In the genomic region with DNA sequence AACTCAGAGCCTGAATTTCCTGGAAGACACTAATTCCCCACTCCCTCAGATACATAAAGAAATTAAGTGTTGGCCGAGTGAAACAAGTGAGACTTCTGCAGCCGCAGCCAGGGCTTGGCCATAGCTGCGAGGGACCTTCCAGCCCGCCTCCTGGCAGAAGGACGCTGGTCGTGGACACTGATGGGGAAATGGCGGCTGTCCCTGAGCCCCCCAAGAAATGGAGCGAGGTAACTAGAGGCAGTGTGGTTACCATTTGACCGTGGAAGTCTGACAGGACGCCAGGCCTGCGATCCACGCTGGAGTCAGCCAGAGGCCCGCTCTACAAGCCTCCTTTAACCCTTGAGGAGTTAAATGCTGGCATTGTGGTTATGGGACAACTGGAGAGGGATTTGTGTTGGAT, we compare ENCODE assay signal across 13 cellular contexts.
DNase-seq lines count a peak whose midpoint lies in the region; ATAC-seq and TF ChIP-seq lines count a peak whose summit lies in the region.
"Had no signal": no experiment of that assay in that cellular context is flagged by ENCODE, and none has a peak within 500 bp of the region (broad histone marks: within the 10 kb centered on the region; RNA-seq: fewer than 3 reads in every experiment).

No MANE protein-coding gene starts in this region.

- no peaks in the 10 kb centered on the region for H4K20me1 ChIP-seq in GM23248 (ENCODE audit: insufficient read depth)
- H4K20me1 ChIP-seq in SU-DHL-6 (ENCODE audit: low read depth, low read length), result no peaks in the 10 kb centered on the region
- H4K20me1 ChIP-seq in fibroblast of lung (ENCODE audit: control insufficient read depth, extremely low read depth, insufficient read depth, low read length), result no peaks in the 10 kb centered on the region

- H3K4me2 ChIP-seq in GM23248 (ENCODE audit: unreplicated experiment), result peak overlapping the region; percentile 5
- peak overlapping the region; percentile 75 for H3K4me2 ChIP-seq in SU-DHL-6 (ENCODE audit: low read depth, low read length, poor library complexity, severe bottlenecking)
- H3K4me2 ChIP-seq in fibroblast of lung (ENCODE audit: extremely low read depth, insufficient read depth, low read length), result peak overlapping the region; percentile 21
- H3K4me2 ChIP-seq: SK-N-SH had no signal

- no peak overlapping the region for H3K9ac ChIP-seq in GM23248
- H3K9ac ChIP-seq in SU-DHL-6 (ENCODE audit: low read length), result peak overlapping the region; percentile 46
- no peak overlapping the region for H3K9ac ChIP-seq in fibroblast of lung (ENCODE audit: insufficient read depth, low read length)
- H3K9ac ChIP-seq: SK-N-SH had no signal

- in situ Hi-C loops in GM23248 (cut with MboI), result no loop called here

- H3K4me1 ChIP-seq in GM23248 (ENCODE audit: insufficient read depth) (peaks cover 17% of the 10 kb centered on the region), fibroblast of lung (ENCODE audit: control insufficient read depth, extremely low read depth, insufficient read depth, low read length) (no peaks in the 10 kb centered on the region)

- H3K4me1 Mint-ChIP-seq in stimulated activated effector memory CD8-positive, alpha-beta T cell treated with anti-CD3 and anti-CD28 coated beads, Interleukin-12 subunit alpha, Interleukin-12 subunit beta, amount 100 ng/mL, for 72 hours, result peaks cover 64% of the 10 kb centered on the region

- H3K79me2 ChIP-seq in GM23248 (ENCODE audit: insufficient read depth) (no peaks in the 10 kb centered on the region), SU-DHL-6 (ENCODE audit: insufficient read depth, low read length) (peaks cover 78% of the 10 kb centered on the region), fibroblast of lung (ENCODE audit: control insufficient read depth, insufficient read depth, low read length) (no peaks in the 10 kb centered on the region)

- H3F3A ChIP-seq in GM23248 (ENCODE audit: insufficient read depth) (no peaks in the 10 kb centered on the region; the same call in 1 of the 2 replicates), SU-DHL-6 (ENCODE audit: insufficient read depth) (peaks cover 57% of the 10 kb centered on the region)

- peak overlapping the region; percentile 84 for H3K27ac Mint-ChIP-seq in stimulated activated effector memory CD8-positive, alpha-beta T cell treated with anti-CD3 and anti-CD28 coated beads, Interleukin-12 subunit alpha, Interleukin-12 subunit beta, amount 100 ng/mL, for 72 hours

- H3K9me2 ChIP-seq in GM23248 (ENCODE audit: insufficient read depth) (no peaks in the 10 kb centered on the region), SU-DHL-6 (replicated peaks; ENCODE audit: insufficient read depth, low read length) (no peaks in the 10 kb centered on the region)
- H3K9me2 ChIP-seq: SK-N-SH had no signal

- no peak overlapping the region for H3K4me3 Mint-ChIP-seq in stimulated activated effector memory CD8-positive, alpha-beta T cell treated with anti-CD3 and anti-CD28 coated beads, Interleukin-12 subunit alpha, Interleukin-12 subunit beta, amount 100 ng/mL, for 72 hours

- H3K9me3 ChIP-seq in GM23248 (ENCODE audit: low read depth), result no peaks in the 10 kb centered on the region
- no peaks in the 10 kb centered on the region for H3K9me3 ChIP-seq in SU-DHL-6 (ENCODE audit: insufficient read depth, low read length)
- H3K9me3 ChIP-seq in fibroblast of lung (ENCODE audit: control insufficient read depth, insufficient read depth, low read depth, low read length), result no peaks in the 10 kb centered on the region
- H3K9me3 ChIP-seq: gastroesophageal sphincter, SK-N-SH had no signal

- H3K27me3 ChIP-seq in GM23248 (replicated peaks; ENCODE audit: insufficient read depth) (no peaks in the 10 kb centered on the region), SU-DHL-6 (ENCODE audit: low read length) (no peaks in the 10 kb centered on the region), fibroblast of lung (ENCODE audit: control insufficient read depth, insufficient read depth, low read length) (no peaks in the 10 kb centered on the region)
- H3K27me3 ChIP-seq: gastroesophageal sphincter had no signal

- peaks cover 97% of the 10 kb centered on the region for H3K36me3 Mint-ChIP-seq in stimulated activated effector memory CD8-positive, alpha-beta T cell treated with anti-CD3 and anti-CD28 coated beads, Interleukin-12 subunit alpha, Interleukin-12 subunit beta, amount 100 ng/mL, for 72 hours

- peak overlapping the region; percentile 63 for H2AFZ ChIP-seq in GM23248
- no peak overlapping the region for H2AFZ ChIP-seq in SU-DHL-6 (ENCODE audit: low read depth, low read length, severe bottlenecking)
- no peak overlapping the region for H2AFZ ChIP-seq in fibroblast of lung (ENCODE audit: low read length)

- H3K27ac ChIP-seq in GM23248, result no peak overlapping the region
- H3K27ac ChIP-seq in SU-DHL-6 (ENCODE audit: low read depth, low read length), result peak overlapping the region; percentile 92
- H3K27ac ChIP-seq in fibroblast of lung (ENCODE audit: insufficient read depth, low read length), result no peak overlapping the region
- H3K27ac ChIP-seq: epithelial cell of prostate had no signal

- intact Hi-C loops in left colon (cut with DNase I, micrococcal nuclease), result no loop called here

- WGBS in GM23248 (ENCODE audit: low coverage in 1 of 2, low lambda C conversion rate in 2 of 2, missing lambda C conversion rate in 2 of 2), 2 experiments, result 24 to 25% methylated on average over 13 of the region's 13 CpGs

- peaks cover 1% of the 10 kb centered on the region for H3K9me3 Mint-ChIP-seq in stimulated activated effector memory CD8-positive, alpha-beta T cell treated with anti-CD3 and anti-CD28 coated beads, Interleukin-12 subunit alpha, Interleukin-12 subunit beta, amount 100 ng/mL, for 72 hours

- DNase-seq in GM23248 (no peak), fibroblast of lung (ENCODE audit: low read depth in 2 of 2) (no peak), left colon (no peak)
- no peak for DNase-seq in stimulated activated effector memory CD8-positive, alpha-beta T cell treated with anti-CD3 and anti-CD28 coated beads, Interleukin-12 subunit alpha, Interleukin-12 subunit beta, amount 100 ng/mL, for 72 hours (ENCODE audit: low spot score in 2 of 2)
- DNase-seq: activated CD4-positive, alpha-beta T cell treated with anti-CD3 and anti-CD28 coated beads for 4 hours; activated naive CD4-positive, alpha-beta T cell treated with anti-CD3 and anti-CD28 coated beads, Interleukin-2, amount 50 U/mL, for 16 hours; SK-N-SH; stimulated activated CD4-positive, alpha-beta T cell treated with anti-CD3 and anti-CD28 coated beads, Interleukin-2, amount 100 ng/mL, for 48 hours had no signal

- TF ChIP-seq CTCF in SU-DHL-6 (IDR thresholded peaks at IDR 0.05; ENCODE audit: insufficient read depth, low read length, poor library complexity, severe bottlenecking) (no peak), fibroblast of lung (conservative IDR thresholded peaks at IDR 0.05 in 1 of 2, IDR thresholded peaks at IDR 0.05 in 1 of 2; ENCODE audit: low read depth in 1 of 2, low read length in 2 of 2) (no peak)

- H3K4me3 ChIP-seq in GM23248 (no peak overlapping the region), SU-DHL-6 (ENCODE audit: insufficient read depth, low read length, poor library complexity, severe bottlenecking) (no peak overlapping the region), fibroblast of lung (replicated peaks in 1 of 4; ENCODE audit: control extremely low read depth in 1 of 4, insufficient read depth in 1 of 4, low read depth in 3 of 4, low read length in 4 of 4) (no peak overlapping the region)

- ATAC-seq in stimulated activated effector memory CD8-positive, alpha-beta T cell treated with anti-CD3 and anti-CD28 coated beads, Interleukin-12 subunit alpha, Interleukin-12 subunit beta, amount 100 ng/mL, for 72 hours, result no peak
- ATAC-seq in GM18511 (IDR thresholded peaks at IDR 0.05; ENCODE audit: unreplicated experiment) (no peak), HG02798 (IDR thresholded peaks at IDR 0.05; ENCODE audit: poor library complexity, unreplicated experiment) (no peak), left colon (no peak)
- ATAC-seq: gastroesophageal sphincter had no signal

- H3K36me3 ChIP-seq in GM23248 (ENCODE audit: low read depth) (no peaks in the 10 kb centered on the region), SU-DHL-6 (ENCODE audit: low read length) (no peaks in the 10 kb centered on the region), fibroblast of lung (ENCODE audit: control insufficient read depth, insufficient read depth, low read length) (no peaks in the 10 kb centered on the region)
- H3K36me3 ChIP-seq: gastroesophageal sphincter had no signal

Comparison
In these comparisons a context has a peak if more than half of its experiments do, and no peak if none do; other contexts are left out.
1. H3K4me2 ChIP-seq: peak in every context shown above with its lines; median percentile 75 in SU-DHL-6; 21 in fibroblast of lung; 5 in GM23248.